20 cellular contexts compared by ENCODE assay signal in the genomic region with DNA sequence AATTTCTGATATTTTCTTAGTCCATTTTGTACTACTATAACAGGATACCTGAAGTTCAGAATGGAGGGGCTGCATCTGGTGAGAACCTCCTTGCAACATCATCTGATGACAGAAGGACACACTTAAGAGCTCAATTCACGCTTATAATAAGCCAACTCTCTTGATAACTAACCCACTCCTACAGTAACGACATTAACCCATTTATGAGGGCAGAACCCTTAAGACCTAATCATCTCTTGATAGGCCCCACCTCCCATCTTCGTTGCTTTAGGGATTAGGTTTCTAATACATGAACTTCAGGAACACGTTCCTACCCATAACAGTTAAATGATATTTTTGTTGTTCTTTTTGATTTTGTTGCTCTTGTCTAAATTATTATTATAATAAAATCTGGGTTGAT.
DNase-seq lines count a peak whose midpoint lies in the region; ATAC-seq, FAIRE-seq and TF ChIP-seq lines count a peak whose summit lies in the region.
"Had no signal": no experiment of that assay in that cellular context is flagged by ENCODE, and none has a peak within 500 bp of the region (broad histone marks: within the 10 kb centered on the region; RNA-seq: fewer than 3 reads in every experiment).

No MANE protein-coding gene starts in this region.

- WGBS in A549 (ENCODE audit: missing lambda C conversion rate), result 89% methylated on average over 4 of the region's 4 CpGs
- WGBS in trophoblast cell (ENCODE audit: extremely low coverage, insufficient coverage, insufficient read length), result no CpG with 5 or more reads among the region's 4 CpGs
- 92 to 95% methylated on average over 4 of the region's 4 CpGs for WGBS in sigmoid colon, 2 donors

- H4K12ac ChIP-seq in trophoblast cell (ENCODE audit: low read depth, low read length), result no peak overlapping the region

- H3K27ac Mint-ChIP-seq in Calu3 (ENCODE audit: unreplicated experiment) (no peak overlapping the region), MCF 10A (ENCODE audit: low read depth, unreplicated experiment) (no peak overlapping the region)
- H3K27ac Mint-ChIP-seq: CD4-positive, alpha-beta T cell; HFFc6; IgD-negative memory B cell had no signal

- H3K79me2 ChIP-seq in OCI-LY7 (ENCODE audit: insufficient read depth, low read depth, low read length) (peaks cover 16% of the 10 kb centered on the region; the same call in 1 of the 2 replicates), trophoblast cell (ENCODE audit: control insufficient read depth, insufficient read depth, low read length, poor library complexity) (no peaks in the 10 kb centered on the region)

- no peak for TF ChIP-seq CTCF in A549 (IDR thresholded peaks at IDR 0.05)
- TF ChIP-seq CTCF in Calu3 (IDR thresholded peaks at IDR 0.05; ENCODE audit: unreplicated experiment), result no peak
- no peak for TF ChIP-seq CTCF in OCI-LY7 (conservative IDR thresholded peaks at IDR 0.05; ENCODE audit: low read length)
- no peak for TF ChIP-seq CTCF in sigmoid colon (IDR thresholded peaks at IDR 0.05)
- TF ChIP-seq CTCF in MCF 10A (IDR thresholded peaks at IDR 0.05; ENCODE audit: unreplicated experiment), result no peak

- TF ChIP-seq POLR2A in A549 (IDR thresholded peaks at IDR 0.05; ENCODE audit: low read length) (no peak), sigmoid colon (IDR thresholded peaks at IDR 0.05) (no peak)

- no peak for ATAC-seq in A549
- ATAC-seq: HepG2 had no signal

- H2BK5ac ChIP-seq in trophoblast cell (ENCODE audit: low read depth, low read length, poor library complexity), result no peak overlapping the region

- H3K36me3 ChIP-seq in OCI-LY7 (ENCODE audit: insufficient read depth, low read length), result peaks cover 98% of the 10 kb centered on the region
- peaks cover 20 to 41% of the 10 kb centered on the region in 2 experiments for H3K36me3 ChIP-seq in trophoblast cell (ENCODE audit: control insufficient read depth in 1 of 2, insufficient read depth in 2 of 2, low read length in 2 of 2)
- H3K36me3 ChIP-seq in sigmoid colon, result peaks cover 10 to 99% (median 43%) of the 10 kb centered on the region in 4 donors

- H3K18ac ChIP-seq in trophoblast cell (ENCODE audit: low read length), result peak overlapping the region; percentile 37

- H3K14ac ChIP-seq in trophoblast cell (ENCODE audit: low read length), result no peak overlapping the region

- H2BK120ac ChIP-seq in trophoblast cell (ENCODE audit: insufficient read depth, low read length, poor library complexity), result no peak overlapping the region

- H3K4me3 ChIP-seq in A549 (no peak overlapping the region), OCI-LY7 (ENCODE audit: low read depth, low read length, poor library complexity, severe bottlenecking) (no peak overlapping the region), trophoblast cell (ENCODE audit: low read depth, low read length) (no peak overlapping the region), sigmoid colon (no peak overlapping the region)
- H3K4me3 ChIP-seq: GM23248, HAP-1 had no signal

- peaks cover 76% of the 10 kb centered on the region for H3K36me3 Mint-ChIP-seq in Calu3 (ENCODE audit: insufficient read depth, unreplicated experiment)
- peaks cover 100% of the 10 kb centered on the region for H3K36me3 Mint-ChIP-seq in MCF 10A (ENCODE audit: insufficient read depth, unreplicated experiment)

- no peak overlapping the region for H3K9ac ChIP-seq in trophoblast cell (ENCODE audit: low read length)
- H3K9ac ChIP-seq: GM23248 had no signal

- H4K8ac ChIP-seq in trophoblast cell (ENCODE audit: low read depth, low read length), result no peak overlapping the region

- DNase-seq in A549 (ENCODE audit: low read depth in 1 of 2, low spot score in 1 of 2) (no peak), Calu3 (no peak), OCI-LY7 (ENCODE audit: low spot score) (no peak), trophoblast cell (no peak), sigmoid colon (no peak), MCF 10A (ENCODE audit: unreplicated experiment) (no peak), NCI-H510A (lab: John Stamatoyannopoulos, UW) (no peak)
- DNase-seq: AML-193; Caco-2; CD4-positive, alpha-beta T cell; DMS79 treated with DMSO at 0.1 percent for 48 hours; GF-D8; GM23248; HFFc6; KG1 had no signal

- CTCF ChIA-PET in A549 (lab: Yijun Ruan, JAX) (no interaction called here), Calu3 (lab: Charles Lee) (no interaction called here), OCI-LY7 (lab: Charles Lee; ENCODE audit: unreplicated experiment) (no interaction called here), MCF 10A (lab: Yijun Ruan, JAX) (interaction anchor here (0.6 to 1.0 kb wide), 2 partner anchors 11 to 249 kb away, joined by 3 read pairs; no protein-coding TSS in a partner anchor)

- H3K23ac ChIP-seq in trophoblast cell (ENCODE audit: low read length), result no peak overlapping the region

- intact Hi-C loops in Calu3 (cut with micrococcal nuclease; ENCODE audit: unreplicated experiment) (no loop called here), OCI-LY7 (cut with micrococcal nuclease; ENCODE audit: unreplicated experiment) (no loop called here), sigmoid colon (cut with DNase I) (no loop called here), MCF 10A (cut with micrococcal nuclease) (no loop called here)

- no peaks in the 10 kb centered on the region for H3K9me2 ChIP-seq in OCI-LY7 (ENCODE audit: insufficient read depth, low read length)

- H3K4me3 Mint-ChIP-seq in Calu3 (ENCODE audit: low read depth, unreplicated experiment) (no peak overlapping the region), MCF 10A (ENCODE audit: unreplicated experiment) (no peak overlapping the region)
- H3K4me3 Mint-ChIP-seq: CD4-positive, alpha-beta T cell; HFFc6; IgD-negative memory B cell had no signal

- no peak overlapping the region for H3K4ac ChIP-seq in trophoblast cell (ENCODE audit: low read depth, low read length)

- no peak for TF ChIP-seq RAD21 in A549 (conservative IDR thresholded peaks at IDR 0.05 in 1 of 2, IDR thresholded peaks at IDR 0.05 in 1 of 2)

- no peak overlapping the region for H3K27ac ChIP-seq in A549
- H3K27ac ChIP-seq in OCI-LY7 (ENCODE audit: low read depth, low read length, poor library complexity, severe bottlenecking), result no peak overlapping the region
- H3K27ac ChIP-seq in trophoblast cell (ENCODE audit: low read depth, low read length), result no peak overlapping the region
- H3K27ac ChIP-seq in sigmoid colon, result no peak overlapping the region
- H3K27ac ChIP-seq: C4-2B, GM23248 had no signal

- no peak overlapping the region for H2BK12ac ChIP-seq in trophoblast cell (ENCODE audit: low read length)

- no peaks in the 10 kb centered on the region for H3K9me3 ChIP-seq in A549
- no peaks in the 10 kb centered on the region for H3K9me3 ChIP-seq in OCI-LY7 (ENCODE audit: low read length)
- H3K9me3 ChIP-seq in trophoblast cell (ENCODE audit: insufficient read depth, low read depth, low read length), result no peaks in the 10 kb centered on the region
- no peaks in the 10 kb centered on the region for H3K9me3 ChIP-seq in sigmoid colon
- H3K9me3 ChIP-seq: Caco-2, HAP-1 had no signal

- H4K91ac ChIP-seq in trophoblast cell (ENCODE audit: low read depth, low read length), result no peak overlapping the region

- H2AFZ ChIP-seq in OCI-LY7 (ENCODE audit: low read length), result no peak overlapping the region
- H2AFZ ChIP-seq in trophoblast cell (ENCODE audit: insufficient read depth, low read length, poor library complexity), result no peak overlapping the region
- H2AFZ ChIP-seq: GM23248 had no signal

- H3K9me3 Mint-ChIP-seq in Calu3 (ENCODE audit: low read depth, unreplicated experiment) (no peaks in the 10 kb centered on the region), MCF 10A (ENCODE audit: unreplicated experiment) (no peaks in the 10 kb centered on the region)
- H3K9me3 Mint-ChIP-seq: CD4-positive, alpha-beta T cell; HFFc6; IgD-negative memory B cell had no signal

- H3K27me3 Mint-ChIP-seq in Calu3 (ENCODE audit: unreplicated experiment) (no peaks in the 10 kb centered on the region), MCF 10A (ENCODE audit: insufficient read depth, unreplicated experiment) (no peaks in the 10 kb centered on the region)
- H3K27me3 Mint-ChIP-seq: CD4-positive, alpha-beta T cell; IgD-negative memory B cell had no signal

- peak; percentile 7 for FAIRE-seq in A549 (lab: Jason Lieb, UNC)
- FAIRE-seq: A204.1, HepG2 had no signal

- H3K4me1 ChIP-seq in A549, result peaks cover 16% of the 10 kb centered on the region
- no peaks in the 10 kb centered on the region for H3K4me1 ChIP-seq in OCI-LY7 (ENCODE audit: insufficient read depth, low read length, poor library complexity, severe bottlenecking)
- no peaks in the 10 kb centered on the region for H3K4me1 ChIP-seq in trophoblast cell (ENCODE audit: control insufficient read depth in 1 of 2, insufficient read depth in 2 of 2, low read length in 2 of 2)
- H3K4me1 ChIP-seq in sigmoid colon, result peaks cover 0 to 14% (median 4%) of the 10 kb centered on the region in 4 donors

- H4K20me1 ChIP-seq in OCI-LY7 (ENCODE audit: insufficient read depth, low read length), result no peaks in the 10 kb centered on the region

- H3K4me2 ChIP-seq in A549 (no peak overlapping the region), OCI-LY7 (ENCODE audit: low read length) (no peak overlapping the region), trophoblast cell (ENCODE audit: low read length) (no peak overlapping the region)

- H2AK5ac ChIP-seq in trophoblast cell (ENCODE audit: low read length), result no peak overlapping the region

- H3K27me3 ChIP-seq in trophoblast cell (ENCODE audit: insufficient read depth, low read length) (no peaks in the 10 kb centered on the region), sigmoid colon (no peaks in the 10 kb centered on the region)

- H3K4me1 Mint-ChIP-seq in Calu3 (ENCODE audit: low read depth, unreplicated experiment) (no peaks in the 10 kb centered on the region), MCF 10A (ENCODE audit: insufficient read depth, unreplicated experiment) (no peaks in the 10 kb centered on the region)

- TF ChIP-seq EP300 in A549 (IDR thresholded peaks at IDR 0.05) (no peak), sigmoid colon (IDR thresholded peaks at IDR 0.05) (no peak)

- BruUV-seq in Calu3 (replicated peaks; lab: Mats Ljungman, UMichigan) (TSS peak; percentile 4), OCI-LY7 (replicated peaks; lab: Mats Ljungman, UMichigan) (TSS peak; percentile 8), MCF 10A (replicated peaks; lab: Mats Ljungman, UMichigan) (no TSS peak)

- POLR2A ChIA-PET in A549 (lab: Yijun Ruan, JAX) (no interaction called here), OCI-LY7 (lab: Charles Lee) (no interaction called here), MCF 10A (lab: Yijun Ruan, JAX) (no interaction called here)

- H3K79me1 ChIP-seq in trophoblast cell (ENCODE audit: low read length), result no peaks in the 10 kb centered on the region

TF ChIP-seq in A549, 52 proteins besides CTCF, POLR2A, EP300 and RAD21 (continues in another document):
- TF ChIP-seq ATOH8 (CRISPR knock-in tag; IDR thresholded peaks at IDR 0.05; ENCODE audit: low read depth), result no peak
- no peak for TF ChIP-seq CEBPB (IDR thresholded peaks at IDR 0.05)
- TF ChIP-seq NPAS2 (CRISPR knock-in tag; IDR thresholded peaks at IDR 0.05; ENCODE audit: borderline replicate concordance), result no peak
- TF ChIP-seq MAFK (IDR thresholded peaks at IDR 0.05; ENCODE audit: partially characterized antibody), result no peak
